ENCODE assay signal across 1 cellular context in genomic region chr20:62959101-62959971, GRCh38.
TF ChIP-seq lines count a peak whose summit lies in the region.

No MANE protein-coding gene starts in this region.

TF ChIP-seq in K562, 482 proteins besides CTCF, POLR2A, EP300 and RAD21:
- TF ChIP-seq IFI16 (CRISPR knock-in tag; IDR thresholded peaks at IDR 0.05) (no peak), E2F6 (IDR thresholded peaks at IDR 0.05; ENCODE audit: borderline replicate concordance in 1 of 2, extremely low read depth in 1 of 2, insufficient read depth in 1 of 2, insufficient read length in 1 of 2, low read depth in 1 of 2, low read length in 1 of 2, poor library complexity in 1 of 2, severe bottlenecking in 1 of 2) (peak in 1 of 2 experiments; percentile 51)
TF ChIP-seq in K562: peak in this region for 1.
